Comparison of ENCODE assay signal across 8 cellular contexts in genomic region chr11:61041755-61042518, GRCh38.
DNase-seq lines count a peak whose midpoint lies in the region; ATAC-seq and TF ChIP-seq lines count a peak whose summit lies in the region.

No MANE protein-coding gene starts in this region.

- WGBS in body of pancreas, 2 donors: 43 to 52% methylated on average over 15 to 16 of the region's 16 CpGs
- WGBS in prostate gland: 36% methylated on average over 16 of the region's 16 CpGs

- H3K27me3 ChIP-seq in MG63 (no peaks in the 10 kb centered on the region), body of pancreas (no peaks in the 10 kb centered on the region), prostate gland (replicated peaks; ENCODE audit: insufficient read depth) (no peaks in the 10 kb centered on the region)

- no peak for TF ChIP-seq POLR2A in body of pancreas (IDR thresholded peaks at IDR 0.05)
- TF ChIP-seq POLR2A in prostate gland (IDR thresholded peaks at IDR 0.05): no peak

- H3K9me3 ChIP-seq in MG63: no peaks in the 10 kb centered on the region
- no peaks in the 10 kb centered on the region for H3K9me3 ChIP-seq in body of pancreas
- H3K9me3 ChIP-seq in prostate gland: no peaks in the 10 kb centered on the region

- H3K4me3 ChIP-seq in MG63 (no peak overlapping the region), body of pancreas (no peak overlapping the region), prostate gland (no peak overlapping the region)

- peak overlapping the region in 1 of 4 donors; percentile 6 for H3K27ac ChIP-seq in body of pancreas
- H3K27ac ChIP-seq in temporal lobe (ENCODE audit: low read depth, low read length): peak overlapping the region; percentile 40
- no peak overlapping the region for H3K27ac ChIP-seq in prostate gland

- peak; percentile 67 for DNase-seq in DMS53 treated with DMSO at 0.1 percent for 48 hours (lab: John Stamatoyannopoulos, UW; ENCODE audit: unreplicated experiment)
- peak; percentile 55 for DNase-seq in MG63
- peak; percentile 79 for DNase-seq in T-helper 22 cell (ENCODE audit: low read depth)
- peak in 3 of 4 donors; percentile 28 to 32 (median 30) for DNase-seq in body of pancreas
- DNase-seq in myocyte (ENCODE audit: low read depth): peak; percentile 21
- DNase-seq in prostate gland (ENCODE audit: low spot score): no peak

- H3K36me3 ChIP-seq in MG63 (no peaks in the 10 kb centered on the region), body of pancreas (replicated peaks in 1 of 2; ENCODE audit: insufficient read depth in 1 of 2, low read depth in 2 of 2) (no peaks in the 10 kb centered on the region), prostate gland (no peaks in the 10 kb centered on the region)

- ATAC-seq in GM21576 (IDR thresholded peaks at IDR 0.05; ENCODE audit: unreplicated experiment): peak; percentile 95
- ATAC-seq in body of pancreas: peak; percentile 21

- no peak for TF ChIP-seq CTCF in body of pancreas (IDR thresholded peaks at IDR 0.05)
- no peak for TF ChIP-seq CTCF in prostate gland (IDR thresholded peaks at IDR 0.05)

- H3K4me1 ChIP-seq in body of pancreas (no peaks in the 10 kb centered on the region), prostate gland (replicated peaks) (no peaks in the 10 kb centered on the region)

- intact Hi-C loops in body of pancreas (cut with DNase I) (no loop called here), prostate gland (cut with DNase I) (no loop called here)
